Comparison of ENCODE assay signal across 19 cellular contexts in the genomic region with DNA sequence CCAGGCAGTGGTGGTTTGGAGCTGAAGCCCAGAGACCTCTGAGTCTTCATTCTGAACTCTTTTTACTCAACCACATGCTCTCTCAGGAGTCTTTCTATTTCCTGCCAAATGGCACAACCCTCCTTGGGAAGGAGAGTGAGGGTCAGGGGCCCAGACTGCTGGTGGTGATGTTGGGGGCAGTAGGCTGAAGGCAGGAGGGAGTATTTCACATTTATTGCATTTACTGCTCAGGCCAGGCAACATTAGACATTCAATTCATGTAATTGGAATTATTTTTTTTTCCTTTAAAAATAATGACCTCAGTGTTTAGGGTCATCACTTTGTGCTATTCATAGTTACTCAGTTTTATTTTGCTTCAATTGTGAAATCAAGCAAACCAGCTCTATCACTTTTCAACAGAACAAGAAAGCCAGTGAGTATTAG.
A peak's percentile ranks its signal among the peaks of the same experiment; 100 is the strongest.
DNase-seq lines count a peak whose midpoint lies in the region; ATAC-seq and TF ChIP-seq lines count a peak whose summit lies in the region.
"Had no signal": no experiment of that assay in that cellular context is flagged by ENCODE, and none has a peak within 500 bp of the region (broad histone marks: within the 10 kb centered on the region; RNA-seq: fewer than 3 reads in every experiment).

No MANE protein-coding gene starts in this region.

- ATAC-seq in left lobe of liver (peak; percentile 27), HG02973 (IDR thresholded peaks at IDR 0.05; ENCODE audit: unreplicated experiment) (no peak), HG03135 (IDR thresholded peaks at IDR 0.05; ENCODE audit: unreplicated experiment) (no peak)
- ATAC-seq: naive thymus-derived CD8-positive, alpha-beta T cell had no signal

- H3K27me3 ChIP-seq in skeletal muscle tissue (ENCODE audit: control insufficient read depth in 3 of 3, insufficient read depth in 3 of 3, low read length in 3 of 3), result no peaks in the 10 kb centered on the region
- H3K27me3 ChIP-seq: dorsolateral prefrontal cortex, right lobe of liver had no signal

- H3K4me3 ChIP-seq in epithelial cell of esophagus (ENCODE audit: low read length), result no peak overlapping the region
- no peak overlapping the region for H3K4me3 ChIP-seq in skeletal muscle tissue (ENCODE audit: low read length in 3 of 3)
- H3K4me3 ChIP-seq: dorsolateral prefrontal cortex, right lobe of liver had no signal

- H3K4me1 ChIP-seq in skeletal muscle tissue (ENCODE audit: control insufficient read depth in 3 of 3, insufficient read depth in 3 of 3, low read length in 3 of 3), result peaks cover 0 to 8% (median 3%) of the 10 kb centered on the region in 3 donors

- no peaks in the 10 kb centered on the region for H3K36me3 ChIP-seq in skeletal muscle tissue (ENCODE audit: control insufficient read depth in 3 of 3, insufficient read depth in 3 of 3, low read length in 3 of 3)
- H3K36me3 ChIP-seq: right lobe of liver had no signal

- no peak overlapping the region for H3K9ac ChIP-seq in skeletal muscle tissue (ENCODE audit: low read depth in 1 of 3, low read length in 3 of 3)

- peak; percentile 42 for DNase-seq in AG20443 (ENCODE audit: low spot score)
- peak; percentile 16 for DNase-seq in epithelial cell of esophagus (ENCODE audit: low read depth)
- no peak for DNase-seq in left lobe of liver (ENCODE audit: low spot score)
- DNase-seq in OCI-M2 (lab: John Stamatoyannopoulos, UW; ENCODE audit: unreplicated experiment), result no peak
- DNase-seq in DMS 273 (lab: John Stamatoyannopoulos, UW; ENCODE audit: unreplicated experiment), result no peak
- DNase-seq: activated CD4-positive, alpha-beta T cell treated with anti-CD3 and anti-CD28 coated beads for 4 hours; activated T-cell treated with anti-CD3 and anti-CD28 coated beads, Interleukin-2, amount 50 U/mL, for 24 hours; amygdala; dorsolateral prefrontal cortex; H7; Kasumi-1; naive thymus-derived CD8-positive, alpha-beta T cell; NCI-H187 treated with DMSO at 0.1 percent for 48 hours; NCI-H69; right lobe of liver had no signal

- H3K9me3 ChIP-seq in skeletal muscle tissue (ENCODE audit: control insufficient read depth in 3 of 3, low read length in 3 of 3), result no peaks in the 10 kb centered on the region
- H3K9me3 ChIP-seq: right lobe of liver had no signal

- TF ChIP-seq CTCF in epithelial cell of esophagus (IDR thresholded peaks at IDR 0.05; ENCODE audit: insufficient read depth, low read depth, low read length, missing control alignments), result no peak

- H3K27ac ChIP-seq in skeletal muscle tissue (ENCODE audit: low read depth, low read length), result peak overlapping the region; percentile 33
- H3K27ac ChIP-seq: dorsolateral prefrontal cortex, HL-60, right lobe of liver had no signal

Comparison
In these comparisons a context has a peak if more than half of its experiments do, and no peak if none do; other contexts are left out.
1. DNase-seq: peak in AG20443 (single experiment) and epithelial cell of esophagus (single experiment); none in left lobe of liver (single experiment), OCI-M2 (single experiment) and DMS 273 (single experiment).